16 cellular contexts compared by ENCODE assay signal in the genomic region with DNA sequence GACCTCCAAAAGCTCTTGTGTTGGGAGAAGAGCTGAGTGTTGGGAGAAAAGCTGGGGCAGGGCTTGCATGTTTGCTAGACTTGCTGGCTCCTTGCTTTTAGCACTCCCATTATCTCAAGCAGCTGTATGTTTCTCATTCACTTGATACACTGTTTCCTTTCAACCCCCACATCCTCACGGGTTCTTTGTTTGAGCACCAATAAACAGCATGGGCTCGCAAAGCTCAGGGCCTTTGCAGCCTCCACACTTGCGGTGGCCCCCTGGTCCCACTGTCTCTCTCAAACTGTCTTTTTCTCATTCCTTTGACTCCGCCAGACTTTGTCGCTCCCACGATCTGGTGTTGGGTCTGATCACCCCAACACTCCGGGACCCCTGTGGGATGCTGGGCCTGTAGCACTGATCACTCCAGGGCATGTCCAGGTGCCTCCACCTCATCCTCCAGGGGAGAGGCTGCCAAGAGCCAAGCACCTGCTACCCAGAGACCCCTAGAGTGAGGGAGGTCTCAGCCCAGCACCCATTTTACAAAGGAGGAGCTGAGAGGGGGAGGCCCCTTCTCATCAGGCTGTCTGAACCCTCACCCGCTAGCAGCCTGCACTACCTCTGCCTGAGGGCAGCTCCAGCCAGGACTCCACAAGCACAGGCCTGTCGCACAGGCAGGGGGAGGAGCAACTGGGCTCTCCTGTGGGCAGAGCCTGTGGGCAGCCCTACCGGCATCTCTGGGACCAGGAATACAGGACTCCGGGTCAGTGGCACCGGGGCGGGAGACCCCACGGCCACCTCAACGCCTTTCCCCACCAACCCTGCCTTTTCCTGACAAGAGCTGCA. TPM values are rescaled to one million over a fixed set of nuclear protein-coding genes. Genes with fewer than 3 reads are reported as not detected.
DNase-seq lines count a peak whose midpoint lies in the region; ATAC-seq lines count a peak whose summit lies in the region.
"Had no signal": no experiment of that assay in that cellular context is flagged by ENCODE, and none has a peak within 500 bp of the region (broad histone marks: within the 10 kb centered on the region; RNA-seq: fewer than 3 reads in every experiment).

No MANE protein-coding gene starts in this region.

- H3K18ac ChIP-seq in trophoblast cell (ENCODE audit: low read length), result peak overlapping the region; percentile 92

- H3K79me1 ChIP-seq in trophoblast cell (ENCODE audit: low read length), result peaks cover 23% of the 10 kb centered on the region

- peak overlapping the region; percentile 12 for H3K27ac ChIP-seq in trophoblast cell (ENCODE audit: low read depth, low read length)
- H3K27ac ChIP-seq: heart left ventricle had no signal

- no peak overlapping the region for H3K4me3 ChIP-seq in trophoblast cell (ENCODE audit: low read depth, low read length)
- H3K4me3 ChIP-seq: heart left ventricle had no signal

- H3K4me1 ChIP-seq in trophoblast cell (ENCODE audit: control insufficient read depth in 1 of 2, insufficient read depth in 2 of 2, low read length in 2 of 2), result peaks cover 18 to 35% of the 10 kb centered on the region in 2 experiments

- H3K9ac ChIP-seq in trophoblast cell (ENCODE audit: low read length), result no peak overlapping the region

- H3K27me3 ChIP-seq in trophoblast cell (ENCODE audit: insufficient read depth, low read length), result no peaks in the 10 kb centered on the region
- H3K27me3 ChIP-seq: heart left ventricle had no signal

- peak overlapping the region; percentile 66 for H4K8ac ChIP-seq in trophoblast cell (ENCODE audit: low read depth, low read length)

- H2AK5ac ChIP-seq in trophoblast cell (ENCODE audit: low read length), result peak overlapping the region; percentile 83

- peak overlapping the region; percentile 88 for H3K27ac Mint-ChIP-seq in activated naive CD8-positive, alpha-beta T cell treated with anti-CD3 and anti-CD28 coated beads for 36 hours

- H4K12ac ChIP-seq in trophoblast cell (ENCODE audit: low read depth, low read length), result no peak overlapping the region

- H3K36me3 Mint-ChIP-seq in activated naive CD8-positive, alpha-beta T cell treated with anti-CD3 and anti-CD28 coated beads for 36 hours, result peaks cover 1% of the 10 kb centered on the region

- WGBS in trophoblast cell (ENCODE audit: extremely low coverage, insufficient coverage, insufficient read length), result no CpG with 5 or more reads among the region's 15 CpGs

- no peaks in the 10 kb centered on the region for H3K9me3 ChIP-seq in trophoblast cell (ENCODE audit: insufficient read depth, low read depth, low read length)

- H3K4me1 Mint-ChIP-seq in activated naive CD8-positive, alpha-beta T cell treated with anti-CD3 and anti-CD28 coated beads for 36 hours, result peaks cover 27% of the 10 kb centered on the region

- H3K27me3 Mint-ChIP-seq in activated naive CD8-positive, alpha-beta T cell treated with anti-CD3 and anti-CD28 coated beads for 36 hours, result no peaks in the 10 kb centered on the region

- peak overlapping the region; percentile 13 for H3K4ac ChIP-seq in trophoblast cell (ENCODE audit: low read depth, low read length)

- no peaks in the 10 kb centered on the region for H3K36me3 ChIP-seq in trophoblast cell (ENCODE audit: control insufficient read depth in 1 of 2, insufficient read depth in 2 of 2, low read length in 2 of 2)
- H3K36me3 ChIP-seq: heart left ventricle had no signal

- H3K4me3 Mint-ChIP-seq in activated naive CD8-positive, alpha-beta T cell treated with anti-CD3 and anti-CD28 coated beads for 36 hours, result peak overlapping the region; percentile 53

- no peak overlapping the region for H3K23ac ChIP-seq in trophoblast cell (ENCODE audit: low read length)

- DNase-seq in activated CD8-positive, alpha-beta memory T cell treated with anti-CD3 and anti-CD28 coated beads for 24 hours, result peak; percentile 69
- no peak for DNase-seq in activated CD8-positive, alpha-beta memory T cell treated with anti-CD3 and anti-CD28 coated beads, Interleukin-2, amount 50 U/mL, for 4 hours
- DNase-seq in HPDE6-E6E7 (ENCODE audit: extremely low spot score) (peak; percentile 23), trophoblast cell (peak; percentile 59 to 68), ACHN (no peak)
- peak; percentile 24 for DNase-seq in activated naive CD8-positive, alpha-beta T cell treated with anti-CD3 and anti-CD28 coated beads for 36 hours
- DNase-seq: heart left ventricle; NCI-H1930; stimulated activated CD4-positive, alpha-beta T cell treated with anti-CD3 and anti-CD28 coated beads, Interleukin-2, amount 100 ng/mL, for 48 hours; substantia nigra; T1000 had no signal

- no peak overlapping the region for H2AFZ ChIP-seq in trophoblast cell (ENCODE audit: insufficient read depth, low read length, poor library complexity)

- peak overlapping the region; percentile 62 for H2BK5ac ChIP-seq in trophoblast cell (ENCODE audit: low read depth, low read length, poor library complexity)

- H3K79me2 ChIP-seq in trophoblast cell (ENCODE audit: control insufficient read depth, insufficient read depth, low read length, poor library complexity), result peaks cover 2% of the 10 kb centered on the region

- H2BK120ac ChIP-seq in trophoblast cell (ENCODE audit: insufficient read depth, low read length, poor library complexity), result peak overlapping the region; percentile 86

- H2BK12ac ChIP-seq in trophoblast cell (ENCODE audit: low read length), result peak overlapping the region; percentile 92

- in situ Hi-C loops in ACHN (cut with HindIII; ENCODE audit: low pct_ligation_motif_present, low pct_unique_long_range_greater_than_20kb, low sequenced_read_pairs), result no loop called here

- H3K4me2 ChIP-seq in trophoblast cell (ENCODE audit: low read length), result no peak overlapping the region

- H3K9me3 Mint-ChIP-seq in activated naive CD8-positive, alpha-beta T cell treated with anti-CD3 and anti-CD28 coated beads for 36 hours, result peaks cover 5% of the 10 kb centered on the region

- peak overlapping the region; percentile 58 for H4K91ac ChIP-seq in trophoblast cell (ENCODE audit: low read depth, low read length)

- ATAC-seq in HG03025 (IDR thresholded peaks at IDR 0.05; ENCODE audit: low FRiP score, unreplicated experiment) (no peak), HG03457 (IDR thresholded peaks at IDR 0.05; ENCODE audit: unreplicated experiment) (no peak)
- ATAC-seq: heart left ventricle had no signal

- H3K14ac ChIP-seq in trophoblast cell (ENCODE audit: low read length), result peak overlapping the region; percentile 86

RNA-seq across cellular contexts. Expression of gene MSMB, which starts 49.1 kb away (rescaled TPM):
- total RNA-seq in activated naive CD8-positive, alpha-beta T cell treated with anti-CD3 and anti-CD28 coated beads for 36 hours, result not detected
- polyA plus RNA-seq in trophoblast cell (2013), result 0.64 and 1.1 TPM in 2 replicates
- total RNA-seq: heart left ventricle, HT1080, liver, posterior vena cava had no signal
- polyA plus RNA-seq: heart left ventricle, liver had no signal

Comparison
In these comparisons a context has a peak if more than half of its experiments do, and no peak if none do; other contexts are left out.
1. DNase-seq: peak in activated CD8-positive, alpha-beta memory T cell treated with anti-CD3 and anti-CD28 coated beads for 24 hours (single experiment), HPDE6-E6E7 (single experiment), activated naive CD8-positive, alpha-beta T cell treated with anti-CD3 and anti-CD28 coated beads for 36 hours (single experiment) and trophoblast cell (2 of 2); none in activated CD8-positive, alpha-beta memory T cell treated with anti-CD3 and anti-CD28 coated beads, Interleukin-2, amount 50 U/mL, for 4 hours (single experiment) and ACHN (single experiment).